In genomic region chr18:3269900-3270299, GRCh38 we compare ENCODE assay signal across 17 cellular contexts. TPM values are rescaled to one million over a fixed set of nuclear protein-coding genes. Genes with fewer than 3 reads are reported as not detected.
DNase-seq lines count a peak whose midpoint lies in the region; ATAC-seq and TF ChIP-seq lines count a peak whose summit lies in the region.
"Had no signal": no experiment of that assay in that cellular context is flagged by ENCODE, and none has a peak within 500 bp of the region (broad histone marks: within the 10 kb centered on the region; RNA-seq: fewer than 3 reads in every experiment).

No MANE protein-coding gene starts in this region.

- H3K9me1 ChIP-seq in IMR-90 (ENCODE audit: insufficient read depth, low read length) = peaks cover 31% of the 10 kb centered on the region

- H3K36me3 ChIP-seq in IMR-90 (ENCODE audit: control insufficient read depth, insufficient read depth, low read length) (peaks cover 14% of the 10 kb centered on the region), endodermal cell (ENCODE audit: control insufficient read depth, insufficient read depth, low read length) (peaks cover 36% of the 10 kb centered on the region)

- no peak for TF ChIP-seq RAD21 in IMR-90 (IDR thresholded peaks at IDR 0.05; ENCODE audit: low read length)

- H4K20me1 ChIP-seq in IMR-90 (ENCODE audit: insufficient read depth, low read length) = peaks cover 93% of the 10 kb centered on the region

- H2AK5ac ChIP-seq in IMR-90 (ENCODE audit: low read depth, low read length) = no peak overlapping the region

- no peak for TF ChIP-seq POLR2A in IMR-90 (IDR thresholded peaks at IDR 0.05; ENCODE audit: low read depth, low read length)

- H3K27ac Mint-ChIP-seq in CD4-positive, alpha-beta T cell = peak overlapping the region; percentile 74
- H3K27ac Mint-ChIP-seq in endodermal cell (peak overlapping the region; percentile 26), progenitor cell of endocrine pancreas (peak overlapping the region; percentile 30)
- H3K27ac Mint-ChIP-seq: T-helper 1 cell treated with Interleukin-12 subunit alpha and Interleukin-12 subunit beta and Interleukin-4 antibody, amounts not matched to agents 30 μg/mL and 1 μg/mL, for 36 hours had no signal

- H3K9me3 ChIP-seq in CD4-positive, alpha-beta T cell (ENCODE audit: control insufficient read depth, low read length) = no peaks in the 10 kb centered on the region
- H3K9me3 ChIP-seq in IMR-90 (ENCODE audit: control insufficient read depth, insufficient read depth, low read length) (no peaks in the 10 kb centered on the region), endodermal cell (ENCODE audit: control insufficient read depth, low read length) (no peaks in the 10 kb centered on the region)
- H3K9me3 ChIP-seq: HAP-1, vagina had no signal

- TF ChIP-seq CTCF in CD4-positive, alpha-beta T cell (IDR thresholded peaks at IDR 0.05) = no peak
- TF ChIP-seq CTCF in IMR-90 (conservative IDR thresholded peaks at IDR 0.05; ENCODE audit: low read depth, low read length) (no peak), endodermal cell (conservative IDR thresholded peaks at IDR 0.05) (no peak), progenitor cell of endocrine pancreas (IDR thresholded peaks at IDR 0.05; ENCODE audit: unreplicated experiment) (no peak)

- H2BK120ac ChIP-seq in IMR-90 (ENCODE audit: low read depth, low read length) = no peak overlapping the region

- no peaks in the 10 kb centered on the region for H3K9me3 Mint-ChIP-seq in CD4-positive, alpha-beta T cell
- no peaks in the 10 kb centered on the region for H3K9me3 Mint-ChIP-seq in endodermal cell
- H3K9me3 Mint-ChIP-seq in progenitor cell of endocrine pancreas (ENCODE audit: low read depth) = no peaks in the 10 kb centered on the region
- H3K9me3 Mint-ChIP-seq: T-helper 1 cell treated with Interleukin-12 subunit alpha and Interleukin-12 subunit beta and Interleukin-4 antibody, amounts not matched to agents 30 μg/mL and 1 μg/mL, for 36 hours had no signal

- peaks cover 13% of the 10 kb centered on the region for H3K4me1 ChIP-seq in IMR-90 (ENCODE audit: control insufficient read depth, insufficient read depth, low read length)
- H3K4me1 ChIP-seq in endodermal cell (ENCODE audit: control insufficient read depth, insufficient read depth, low read length) = no peaks in the 10 kb centered on the region

- H2AFZ ChIP-seq in IMR-90 (replicated peaks; ENCODE audit: low read length, poor library complexity) = no peak overlapping the region

- H2AK9ac ChIP-seq in IMR-90 (replicated peaks; ENCODE audit: low read depth, low read length, poor library complexity) = no peak overlapping the region

- H3K9ac ChIP-seq in IMR-90 (ENCODE audit: low read depth, low read length) (no peak overlapping the region), endodermal cell (ENCODE audit: extremely low read depth, low read length, poor library complexity, severe bottlenecking) (no peak overlapping the region)

- H4K5ac ChIP-seq in IMR-90 (ENCODE audit: low read depth, low read length) = no peak overlapping the region

- no TSS peak for BruUV-seq in IMR-90 (replicated peaks; lab: Mats Ljungman, UMichigan)

- no peak overlapping the region for H2BK15ac ChIP-seq in IMR-90 (ENCODE audit: low read depth, low read length)

- CTCF ChIA-PET in CD4-positive, alpha-beta T cell (lab: Charles Lee) = interaction anchor here (0.9 to 1.1 kb wide), 2 partner anchors 9 to 28 kb away, joined by 3 read pairs; no protein-coding TSS in a partner anchor
- CTCF ChIA-PET in IMR-90 (lab: Yijun Ruan, JAX) = no interaction called here

- in situ Hi-C loops in IMR-90 (cut with MboI; ENCODE audit: low sequenced_read_pairs) = no loop called here

- H3K4me2 ChIP-seq in IMR-90 (ENCODE audit: low read depth, low read length) = no peak overlapping the region

- H3K4me3 ChIP-seq in IMR-90 (ENCODE audit: insufficient read depth, low read depth, low read length) (no peak overlapping the region), endodermal cell (ENCODE audit: low read length) (no peak overlapping the region)
- H3K4me3 ChIP-seq: HAP-1, vagina had no signal

- H2BK20ac ChIP-seq in IMR-90 (ENCODE audit: low read depth, low read length) = no peak overlapping the region

- H3K27ac ChIP-seq in CD4-positive, alpha-beta T cell (ENCODE audit: low read depth, low read length) = no peak overlapping the region
- H3K27ac ChIP-seq in IMR-90 (ENCODE audit: insufficient read depth, low read length) (no peak overlapping the region), endodermal cell (ENCODE audit: low read depth, low read length) (no peak overlapping the region)
- H3K27ac ChIP-seq: vagina had no signal

- intact Hi-C loops in CD4-positive, alpha-beta T cell (cut with DNase I, micrococcal nuclease) = no loop called here
- intact Hi-C loops in IMR-90 (cut with micrococcal nuclease) = no loop called here

- H3K4me3 Mint-ChIP-seq in CD4-positive, alpha-beta T cell = peak overlapping the region; percentile 12
- no peak overlapping the region for H3K4me3 Mint-ChIP-seq in endodermal cell
- no peak overlapping the region for H3K4me3 Mint-ChIP-seq in progenitor cell of endocrine pancreas (ENCODE audit: low read depth)
- H3K4me3 Mint-ChIP-seq: T-helper 1 cell treated with Interleukin-12 subunit alpha and Interleukin-12 subunit beta and Interleukin-4 antibody, amounts not matched to agents 30 μg/mL and 1 μg/mL, for 36 hours had no signal

- no peak overlapping the region for H3K4ac ChIP-seq in IMR-90 (ENCODE audit: low read depth, low read length)

- no peak overlapping the region for H3K23ac ChIP-seq in IMR-90 (ENCODE audit: low read depth, low read length)

- peaks cover 74% of the 10 kb centered on the region for H3K4me1 Mint-ChIP-seq in CD4-positive, alpha-beta T cell (ENCODE audit: low read depth)
- H3K4me1 Mint-ChIP-seq in endodermal cell (peaks cover 30% of the 10 kb centered on the region), progenitor cell of endocrine pancreas (ENCODE audit: low read depth) (peaks cover 20% of the 10 kb centered on the region)

- H2BK5ac ChIP-seq in IMR-90 (ENCODE audit: low read depth, low read length, poor library complexity, severe bottlenecking) = peak overlapping the region; percentile 52

- peaks cover 11 to 85% of the 10 kb centered on the region in 2 experiments for H3K79me1 ChIP-seq in IMR-90 (ENCODE audit: low read depth in 1 of 2, low read length in 2 of 2)

- 100% methylated on average over 1 of the region's 2 CpGs; no CpG with 5 or more reads in 1 of the 2 experiments for WGBS in IMR-90 (ENCODE audit: extremely low coverage in 2 of 2, insufficient read length in 1 of 2), 2 experiments
- WGBS in endodermal cell (ENCODE audit: insufficient coverage in 1 of 2, insufficient read length in 1 of 2), 2 experiments = 93 to 100% methylated on average over 1 of the region's 2 CpGs

- no peak overlapping the region for H3K56ac ChIP-seq in IMR-90 (ENCODE audit: extremely low read depth, insufficient read depth, low read length)

- H3K27me3 ChIP-seq in CD4-positive, alpha-beta T cell (ENCODE audit: control insufficient read depth, insufficient read depth, low read length) = no peaks in the 10 kb centered on the region
- no peaks in the 10 kb centered on the region for H3K27me3 ChIP-seq in IMR-90 (ENCODE audit: control insufficient read depth, insufficient read depth, low read length)
- no peaks in the 10 kb centered on the region for H3K27me3 ChIP-seq in endodermal cell (ENCODE audit: control insufficient read depth, insufficient read depth, low read length, poor library complexity, severe bottlenecking)
- H3K27me3 ChIP-seq: brain microvascular endothelial cell, vagina had no signal

- dilution Hi-C loops in IMR-90 (cut with HindIII; ENCODE audit: low sequenced_read_pairs, unreplicated experiment) = no loop called here

- peaks cover 38% of the 10 kb centered on the region for H3K36me3 Mint-ChIP-seq in CD4-positive, alpha-beta T cell (ENCODE audit: low read depth)
- peaks cover 18% of the 10 kb centered on the region for H3K36me3 Mint-ChIP-seq in endodermal cell (ENCODE audit: low read depth)
- H3K36me3 Mint-ChIP-seq in progenitor cell of endocrine pancreas (ENCODE audit: insufficient read depth) = peaks cover 11% of the 10 kb centered on the region

- POLR2A ChIA-PET in CD4-positive, alpha-beta T cell (lab: Charles Lee) = interaction anchor here (0.7 kb wide), 1 partner anchor 24 kb away, joined by 4 read pairs; no protein-coding TSS in a partner anchor
- POLR2A ChIA-PET in IMR-90 (lab: Charles Lee; ENCODE audit: unreplicated experiment) = no interaction called here

- no peaks in the 10 kb centered on the region for H3K27me3 Mint-ChIP-seq in CD4-positive, alpha-beta T cell
- H3K27me3 Mint-ChIP-seq in endodermal cell (ENCODE audit: insufficient read depth) = no peaks in the 10 kb centered on the region
- H3K27me3 Mint-ChIP-seq in progenitor cell of endocrine pancreas = no peaks in the 10 kb centered on the region

- H3K14ac ChIP-seq in IMR-90 (replicated peaks; ENCODE audit: low read depth, low read length) = 0 out of 2 replicates have a peak overlapping the region, but pooled peaks have one; percentile 28

- no peak overlapping the region for H4K8ac ChIP-seq in IMR-90 (ENCODE audit: low read depth in 2 of 2, low read length in 2 of 2)

- H3K18ac ChIP-seq in IMR-90 (ENCODE audit: low read depth, low read length) = no peak overlapping the region

- no peak for DNase-seq in CD4-positive, alpha-beta T cell
- no peak for DNase-seq in IMR-90
- DNase-seq in endodermal cell = no peak
- DNase-seq in progenitor cell of endocrine pancreas (ENCODE audit: low spot score, unreplicated experiment) = no peak
- no peak for DNase-seq in iPS-NIHi11 (ENCODE audit: low spot score)
- DNase-seq: activated CD4-positive, CD25-positive, alpha-beta regulatory T cell treated with anti-CD3 and anti-CD28 coated beads, Interleukin-2, amount 50 U/mL, for 72 hours; activated effector memory CD4-positive, alpha-beta T cell treated with Interleukin-2 at 50 U/mL for 16 hours; brain microvascular endothelial cell; effector CD8-positive, alpha-beta T cell; Kasumi-1; NCI-H2029; NCI-H748 treated with DMSO at 0.1 percent for 48 hours had no signal

- H4K91ac ChIP-seq in IMR-90 (ENCODE audit: insufficient read depth, low read depth, low read length) = no peak overlapping the region

- ATAC-seq in CD4-positive, alpha-beta T cell (ENCODE audit: poor library complexity) = no peak
- ATAC-seq in IMR-90 (ENCODE audit: low read depth) = no peak
- no peak for ATAC-seq in HG03097 (IDR thresholded peaks at IDR 0.05; ENCODE audit: low FRiP score, unreplicated experiment)
- ATAC-seq in HG02970 (IDR thresholded peaks at IDR 0.05; ENCODE audit: low FRiP score, unreplicated experiment) = no peak

RNA-seq across cellular contexts. Expression of gene MYL12B, which starts 8.0 kb away (rescaled TPM):
- total RNA-seq in CD4-positive, alpha-beta T cell = 100 to 1,000 TPM; 128 to 133 TPM
- total RNA-seq in IMR-90 (2012; rRNA removed) (593 and 692 TPM in 2 replicates), endodermal cell (100 to 1,000 TPM; 190 to 198 TPM), progenitor cell of endocrine pancreas (187 and 193 TPM in 2 replicates)
- polyA plus RNA-seq in IMR-90 (2012; rRNA removed) = 753 and 816 TPM in 2 replicates
- 265 and 382 TPM in 2 replicates for polyA plus RNA-seq in IMR-90 (2012; cell fraction: cytosol; rRNA removed)
- polyA plus RNA-seq in IMR-90 (2012; cell fraction: nucleus; rRNA removed; ENCODE audit: low replicate concordance) = 98.0 and 290 TPM in 2 replicates
- 207 TPM for polyA plus RNA-seq in endodermal cell (2013, experiment 1 of 2)
- 210 TPM for polyA plus RNA-seq in endodermal cell (2013, experiment 2 of 2)

RNA-seq across cellular contexts. Expression of gene MYL12A, which starts 22.3 kb away (rescaled TPM):
- total RNA-seq in CD4-positive, alpha-beta T cell = 100 to 1,000 TPM; 188 to 190 TPM
- 580 and 743 TPM in 2 replicates for total RNA-seq in IMR-90 (2012; rRNA removed)
- 469 and 549 TPM in 2 replicates for polyA plus RNA-seq in IMR-90 (2012; rRNA removed)
- polyA plus RNA-seq in IMR-90 (2012; cell fraction: cytosol; rRNA removed) = 192 and 196 TPM in 2 replicates
- 65.1 and 308 TPM in 2 replicates for polyA plus RNA-seq in IMR-90 (2012; cell fraction: nucleus; rRNA removed; ENCODE audit: low replicate concordance)
- total RNA-seq in endodermal cell = 100 to 1,000 TPM; 267 to 271 TPM
- polyA plus RNA-seq in endodermal cell (2013, experiment 1 of 2) = 246 TPM
- 268 TPM for polyA plus RNA-seq in endodermal cell (2013, experiment 2 of 2)
- 236 and 256 TPM in 2 replicates for total RNA-seq in progenitor cell of endocrine pancreas

RNA-seq across cellular contexts. Expression of gene MYOM1, which starts 50.1 kb away (rescaled TPM):
- total RNA-seq in CD4-positive, alpha-beta T cell = 1 to 10 TPM in 1 of 2 experiments, under 1 TPM in 1; 0.74 to 1.5 TPM
- total RNA-seq in IMR-90 (2012; rRNA removed) (under 0.01 TPM in 2 replicates), endodermal cell (under 1 TPM; 0.49 to 0.88 TPM), progenitor cell of endocrine pancreas (1.1 TPM in 2 replicates)
- polyA plus RNA-seq in IMR-90 (2012; rRNA removed) = 0.04 and 0.10 TPM in 2 replicates
- 0.01 TPM in 1 of 2 replicates, not detected in the other for polyA plus RNA-seq in IMR-90 (2012; cell fraction: cytosol; rRNA removed)
- polyA plus RNA-seq in IMR-90 (2012; cell fraction: nucleus; rRNA removed; ENCODE audit: low replicate concordance) = 0.02 TPM in 2 replicates
- 0.43 TPM for polyA plus RNA-seq in endodermal cell (2013, experiment 1 of 2)
- 0.37 TPM for polyA plus RNA-seq in endodermal cell (2013, experiment 2 of 2)
